In genomic region chr18:32629990-32630389, GRCh38 we compare ENCODE assay signal across 18 cellular contexts.
"Had no signal": no experiment of that assay in that cellular context is flagged by ENCODE, and none has a peak within 500 bp of the region (broad histone marks: within the 10 kb centered on the region; RNA-seq: fewer than 3 reads in every experiment).

No MANE protein-coding gene starts in this region.

- ATAC-seq: left colon; left ventricle myocardium superior; naive thymus-derived CD4-positive, alpha-beta T cell; right lobe of liver had no signal

- H3K4me1 Mint-ChIP-seq: naive thymus-derived CD4-positive, alpha-beta T cell had no signal

- H3K27ac ChIP-seq: coronary artery, heart left ventricle, right lobe of liver, skin epidermis, stomach had no signal

- H3K4me1 ChIP-seq: heart left ventricle, right lobe of liver, stomach had no signal

- H3K36me3 ChIP-seq: heart left ventricle, right lobe of liver, stomach had no signal

- FAIRE-seq: urothelium cell line had no signal

- H3K9me3 ChIP-seq: heart left ventricle, right lobe of liver, stomach had no signal

- H3K4me3 ChIP-seq: coronary artery, heart left ventricle, lung, right lobe of liver, skin epidermis, stomach had no signal

- H3K27me3 ChIP-seq: right lobe of liver, stomach had no signal

- H3K36me3 Mint-ChIP-seq: naive thymus-derived CD4-positive, alpha-beta T cell had no signal

- H3K4me3 Mint-ChIP-seq: naive thymus-derived CD4-positive, alpha-beta T cell; nephron progenitor cell had no signal

- H3K27ac Mint-ChIP-seq: naive thymus-derived CD4-positive, alpha-beta T cell; nephron progenitor cell had no signal

- DNase-seq: effector CD8-positive, alpha-beta T cell; foreskin melanocyte; hippocampal formation; left colon; left ventricle myocardium superior; midbrain; naive thymus-derived CD4-positive, alpha-beta T cell; nephron progenitor cell; right lobe of liver; stimulated activated CD4-positive, alpha-beta T cell treated with anti-CD3 and anti-CD28 coated beads, Interleukin-12 subunit alpha, Interleukin-12 subunit beta, amount 100 ng/mL, for 4 hours; stimulated activated naive CD4-positive, alpha-beta T cell; stomach; trophoblast cell had no signal
